1 cellular context compared by ENCODE assay signal in genomic region chr3:19146685-19147650, GRCh38.
TF ChIP-seq lines count a peak whose summit lies in the region.

No MANE protein-coding gene starts in this region.

TF ChIP-seq in K562, 482 proteins besides CTCF, POLR2A, EP300 and RAD21 (continued from another document):
- TF ChIP-seq POU5F1 (IDR thresholded peaks at IDR 0.05; ENCODE audit: borderline replicate concordance, low read depth, low read length, partially characterized antibody) (no peak), E2F6 (IDR thresholded peaks at IDR 0.05; ENCODE audit: borderline replicate concordance in 1 of 2, extremely low read depth in 1 of 2, insufficient read depth in 1 of 2, insufficient read length in 1 of 2, low read depth in 1 of 2, low read length in 1 of 2, poor library complexity in 1 of 2, severe bottlenecking in 1 of 2) (peak; percentile 56 to 93), CLOCK (CRISPR knock-in tag; IDR thresholded peaks at IDR 0.05; ENCODE audit: borderline replicate concordance) (no peak), ELF2 (CRISPR knock-in tag; IDR thresholded peaks at IDR 0.05) (0 out of 2 replicates have a peak, but pooled peaks have one; percentile 19), ZBTB9 (CRISPR knock-in tag; IDR thresholded peaks at IDR 0.05) (no peak), TSHZ1 (CRISPR knock-in tag; IDR thresholded peaks at IDR 0.05) (no peak), PHF8 (IDR thresholded peaks at IDR 0.05; ENCODE audit: borderline replicate concordance, low read length) (peak; percentile 16; the same call in 1 of the 2 replicates), LEF1 (IDR thresholded peaks at IDR 0.05) (0 out of 2 replicates have a peak, but pooled peaks have one; percentile 22), TAF7 (tag; IDR thresholded peaks at IDR 0.05) (no peak), NFRKB (IDR thresholded peaks at IDR 0.05; ENCODE audit: low read depth) (no peak), VEZF1 (CRISPR knock-in tag; IDR thresholded peaks at IDR 0.05) (peak; percentile 87), PURB (CRISPR knock-in tag; IDR thresholded peaks at IDR 0.05; ENCODE audit: low read depth) (no peak), EP400 (IDR thresholded peaks at IDR 0.05) (0 out of 2 replicates have a peak, but pooled peaks have one; percentile 21), ZBTB12 (CRISPR knock-in tag; IDR thresholded peaks at IDR 0.05) (0 out of 2 replicates have a peak, but pooled peaks have one; percentile 31), ZNF212 (CRISPR knock-in tag; IDR thresholded peaks at IDR 0.05) (no peak), CXXC5 (CRISPR knock-in tag; IDR thresholded peaks at IDR 0.05) (peak; percentile 45), KLF6 (CRISPR knock-in tag; IDR thresholded peaks at IDR 0.05; ENCODE audit: borderline replicate concordance) (no peak), RFX5 (IDR thresholded peaks at IDR 0.05; ENCODE audit: low read depth, low read length) (no peak), MAZ (CRISPR knock-in tag; conservative IDR thresholded peaks at IDR 0.05 in 1 of 2, IDR thresholded peaks at IDR 0.05 in 1 of 2) (peak; percentile 28 to 44; a peak in 1 of 4 replicates), CBFB (CRISPR knock-in tag; IDR thresholded peaks at IDR 0.05) (no peak), L3MBTL2 (IDR thresholded peaks at IDR 0.05) (peak; percentile 85), TSC22D4 (tag; IDR thresholded peaks at IDR 0.05) (no peak), GABPB1 (CRISPR knock-in tag; IDR thresholded peaks at IDR 0.05) (no peak), ATF4 (CRISPR knock-in tag; IDR thresholded peaks at IDR 0.05) (no peak), TEAD1 (CRISPR knock-in tag; IDR thresholded peaks at IDR 0.05) (no peak), ZNF561 (CRISPR knock-in tag; conservative IDR thresholded peaks at IDR 0.05) (no peak), TARDBP (IDR thresholded peaks at IDR 0.05) (0 out of 2 replicates have a peak, but pooled peaks have one; percentile 14), GTF2F1 (IDR thresholded peaks at IDR 0.05; ENCODE audit: low read depth, low read length) (no peak), CCAR2 (IDR thresholded peaks at IDR 0.05; ENCODE audit: low read depth, low read length) (no peak), SMARCE1 (IDR thresholded peaks at IDR 0.05) (no peak), NFIC (IDR thresholded peaks at IDR 0.05) (peak; percentile 86), ETS1 (conservative IDR thresholded peaks at IDR 0.05; ENCODE audit: control insufficient read depth, low read depth, low read length) (no peak), SREBF1 (IDR thresholded peaks at IDR 0.05; ENCODE audit: borderline replicate concordance, low read depth, low read length) (no peak), SFPQ (IDR thresholded peaks at IDR 0.05; ENCODE audit: low read depth, low read length) (no peak), ELF1 (tag; IDR thresholded peaks at IDR 0.05) (peak; percentile 75), GABPA (tag; conservative IDR thresholded peaks at IDR 0.05; ENCODE audit: low read depth) (peak; percentile 91), ZNF263 (CRISPR knock-in tag; IDR thresholded peaks at IDR 0.05; ENCODE audit: borderline replicate concordance) (no peak)
